6 cellular contexts compared by ENCODE assay signal in genomic region chr22:48876951-48877350, GRCh38.
"Had no signal": no experiment of that assay in that cellular context is flagged by ENCODE, and none has a peak within 500 bp of the region (broad histone marks: within the 10 kb centered on the region; RNA-seq: fewer than 3 reads in every experiment).

No MANE protein-coding gene starts in this region.

- DNase-seq: H9, HCEC 1CT, IMR-90, KG1 had no signal

- ATAC-seq: GM23338, K562 had no signal

- H3K4me3 ChIP-seq: GM23338, K562 had no signal
